27 cellular contexts compared by ENCODE assay signal in the genomic region with DNA sequence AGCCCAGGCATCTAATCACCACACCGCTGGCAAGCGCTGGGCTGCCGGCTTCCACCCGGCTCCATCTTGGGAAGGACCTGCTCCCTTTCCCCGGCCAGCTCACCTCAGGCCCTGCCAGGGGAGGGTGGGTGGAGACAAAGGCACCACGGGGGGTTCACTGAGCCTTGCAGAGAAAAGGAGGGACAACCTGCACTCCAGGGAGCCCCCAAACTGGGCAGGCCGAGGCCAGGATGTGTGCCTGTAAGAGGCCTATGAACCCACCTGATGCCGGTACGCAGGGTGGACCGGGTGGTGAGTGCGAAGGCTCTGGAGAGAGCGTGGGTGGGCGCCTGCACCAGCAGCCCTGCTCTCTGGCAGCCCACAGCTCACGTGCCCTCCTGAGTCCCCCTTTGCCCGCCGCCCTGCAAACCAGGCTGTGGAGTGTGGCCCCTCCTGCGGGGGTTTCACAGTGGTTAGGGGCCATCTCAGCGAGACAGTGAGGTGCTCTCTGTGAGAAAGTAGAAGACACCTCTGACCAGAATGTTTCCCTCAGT. TPM values are rescaled to one million over a fixed set of nuclear protein-coding genes. Genes with fewer than 3 reads are reported as not detected.
"Had no signal": no experiment of that assay in that cellular context is flagged by ENCODE, and none has a peak within 500 bp of the region (broad histone marks: within the 10 kb centered on the region; RNA-seq: fewer than 3 reads in every experiment).

No MANE protein-coding gene starts in this region.

- H3K4me1 ChIP-seq: pancreas, psoas muscle, transverse colon had no signal

- ATAC-seq: activated T-cell treated with anti-CD3 and anti-CD28 coated beads, Interleukin-2, amount 50 U/mL, for 4 hours; esophagus mucosa; left ventricle myocardium superior; natural killer cell treated with Interleukin-12 subunit alpha and Interleukin-12 subunit beta and Interleukin-15 and Interleukin-18, amount 100 ng/mL, for 72 hours; pancreas; psoas muscle; right cardiac atrium had no signal

- H3K9me3 ChIP-seq: pancreas, psoas muscle, suprapubic skin, transverse colon had no signal

- DNase-seq: activated CD4-positive, alpha-beta T cell treated with anti-CD3 and anti-CD28 coated beads, Interleukin-2, amount 50 U/mL, for 48 hours; activated CD8-positive, alpha-beta memory T cell treated with anti-CD3 and anti-CD28 coated beads, Interleukin-2, amount 50 U/mL, for 48 hours; activated naive CD4-positive, alpha-beta T cell treated with Interleukin-2 at 50 U/mL for 16 hours; activated naive CD8-positive, alpha-beta T cell treated with anti-CD3 and anti-CD28 coated beads for 36 hours; activated T-cell treated with anti-CD3 and anti-CD28 coated beads, Interleukin-2, amount 50 U/mL, for 4 hours; effector memory CD4-positive, alpha-beta T cell; foreskin melanocyte; kidney glomerular epithelial cell; left ventricle myocardium superior; mammary epithelial cell; pancreas; psoas muscle; stimulated activated CD4-positive, alpha-beta T cell treated with anti-CD3 and anti-CD28 coated beads, Interleukin-12 subunit alpha, Interleukin-12 subunit beta, amount 100 ng/mL, for 4 hours; stimulated activated CD4-positive, alpha-beta T cell treated with anti-CD3 and anti-CD28 coated beads, Interleukin-4, amount 100 ng/mL, for 4 hours; T-helper 1 cell; T-helper 9 cell; transverse colon had no signal

- H3K27me3 ChIP-seq: pancreas had no signal

- H3K4me1 Mint-ChIP-seq: activated naive CD8-positive, alpha-beta T cell treated with anti-CD3 and anti-CD28 coated beads for 36 hours had no signal

- H3K27ac ChIP-seq: pancreas, psoas muscle, suprapubic skin, transverse colon had no signal

- H3K36me3 Mint-ChIP-seq: activated naive CD8-positive, alpha-beta T cell treated with anti-CD3 and anti-CD28 coated beads for 36 hours; natural killer cell treated with Interleukin-12 subunit alpha and Interleukin-12 subunit beta and Interleukin-15 and Interleukin-18, amount 100 ng/mL, for 72 hours had no signal

- H3K4me3 Mint-ChIP-seq: activated naive CD8-positive, alpha-beta T cell treated with anti-CD3 and anti-CD28 coated beads for 36 hours; activated T-cell treated with anti-CD3 and anti-CD28 coated beads, Interleukin-2, amount 50 U/mL, for 4 hours; dendritic cell treated with granulocyte-macrophage colony-stimulating factor and Interleukin-4, amounts not matched to agents 40 ng/mL and 50 ng/mL, for 4 days; natural killer cell treated with Interleukin-12 subunit alpha and Interleukin-12 subunit beta and Interleukin-15 and Interleukin-18, amount 100 ng/mL, for 72 hours; stimulated activated naive CD8-positive, alpha-beta T cell treated with anti-CD3 and anti-CD28 coated beads, Interleukin-15, Interleukin-2, amounts not matched to agents 100 ng/mL and 50 ng/mL, for 24 hours had no signal

- H3K4me3 ChIP-seq: pancreas, psoas muscle, suprapubic skin, transverse colon had no signal

- H3K9me3 Mint-ChIP-seq: activated naive CD8-positive, alpha-beta T cell treated with anti-CD3 and anti-CD28 coated beads for 36 hours; activated T-cell treated with anti-CD3 and anti-CD28 coated beads, Interleukin-2, amount 50 U/mL, for 4 hours; dendritic cell treated with granulocyte-macrophage colony-stimulating factor and Interleukin-4, amounts not matched to agents 40 ng/mL and 50 ng/mL, for 4 days; natural killer cell treated with Interleukin-12 subunit alpha and Interleukin-12 subunit beta and Interleukin-15 and Interleukin-18, amount 100 ng/mL, for 72 hours; stimulated activated naive CD8-positive, alpha-beta T cell treated with anti-CD3 and anti-CD28 coated beads, Interleukin-15, Interleukin-2, amounts not matched to agents 100 ng/mL and 50 ng/mL, for 24 hours had no signal

- H3K27ac Mint-ChIP-seq: activated naive CD8-positive, alpha-beta T cell treated with anti-CD3 and anti-CD28 coated beads for 36 hours; dendritic cell treated with granulocyte-macrophage colony-stimulating factor and Interleukin-4, amounts not matched to agents 40 ng/mL and 50 ng/mL, for 4 days; natural killer cell treated with Interleukin-12 subunit alpha and Interleukin-12 subunit beta and Interleukin-15 and Interleukin-18, amount 100 ng/mL, for 72 hours; stimulated activated naive CD8-positive, alpha-beta T cell treated with anti-CD3 and anti-CD28 coated beads, Interleukin-15, Interleukin-2, amounts not matched to agents 100 ng/mL and 50 ng/mL, for 24 hours had no signal

- H3K36me3 ChIP-seq: pancreas, suprapubic skin, transverse colon had no signal

RNA-seq across cellular contexts. Expression of a gene that starts 22.2 kb away (rescaled TPM):
- total RNA-seq: activated CD8-positive, alpha-beta memory T cell treated with anti-CD3 and anti-CD28 coated beads for 36 hours; activated naive CD8-positive, alpha-beta T cell treated with anti-CD3 and anti-CD28 coated beads for 36 hours; activated T-cell treated with anti-CD3 and anti-CD28 coated beads, Interleukin-2, amount 50 U/mL, for 4 hours; chondrocyte; endothelial cell of umbilical vein; left ventricle myocardium superior; mammary epithelial cell; natural killer cell treated with Interleukin-12 subunit alpha and Interleukin-12 subunit beta and Interleukin-15 and Interleukin-18, amount 100 ng/mL, for 72 hours; psoas muscle; right cardiac atrium; skeletal muscle tissue; transverse colon had no signal
- polyA plus RNA-seq: endothelial cell of umbilical vein, mammary epithelial cell, psoas muscle had no signal

RNA-seq across cellular contexts. Expression of a gene that starts 52.9 kb away (rescaled TPM):
- total RNA-seq: activated naive CD8-positive, alpha-beta T cell treated with anti-CD3 and anti-CD28 coated beads for 36 hours; chondrocyte; left ventricle myocardium superior; mammary epithelial cell; natural killer cell treated with Interleukin-12 subunit alpha and Interleukin-12 subunit beta and Interleukin-15 and Interleukin-18, amount 100 ng/mL, for 72 hours; pancreas; right cardiac atrium; suprapubic skin; transverse colon had no signal
